In the genomic region with DNA sequence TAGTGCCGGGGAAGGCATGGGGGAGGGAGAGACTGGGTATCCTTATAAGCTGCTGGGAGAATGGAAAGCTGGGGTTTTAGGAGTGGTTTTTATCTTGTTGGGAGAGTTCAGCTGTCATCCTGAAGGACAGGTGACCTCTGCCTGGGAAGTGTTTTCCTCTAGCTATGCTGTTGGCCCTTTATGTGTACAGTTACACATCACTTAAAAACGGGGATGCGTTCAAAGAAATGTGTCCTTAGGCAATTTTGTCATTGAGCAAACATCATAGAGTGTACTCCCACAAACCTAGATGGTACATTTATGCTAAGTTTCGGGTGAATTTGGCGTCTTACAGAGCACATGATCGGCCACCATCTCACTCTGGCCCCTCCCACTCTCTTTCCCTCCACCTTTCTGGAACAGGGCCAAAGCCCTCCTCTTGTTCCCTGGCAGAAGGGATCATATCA, we compare ENCODE assay signal across 11 cellular contexts.
A peak's percentile ranks its signal among the peaks of the same experiment; 100 is the strongest.
DNase-seq lines count a peak whose midpoint lies in the region; ATAC-seq and TF ChIP-seq lines count a peak whose summit lies in the region.
"Had no signal": no experiment of that assay in that cellular context is flagged by ENCODE, and none has a peak within 500 bp of the region (broad histone marks: within the 10 kb centered on the region; RNA-seq: fewer than 3 reads in every experiment).

No MANE protein-coding gene starts in this region.

- H3K4me3 ChIP-seq in RWPE2 (ENCODE audit: severe bottlenecking) = no peak overlapping the region
- H3K4me3 ChIP-seq: heart right ventricle had no signal

- peak; percentile 69 for ATAC-seq in RWPE2 (ENCODE audit: low read depth)

- in situ Hi-C loops in KBM-7 (cut with MboI; ENCODE audit: low pct_unique_long_range_greater_than_20kb, low sequenced_read_pairs) = no loop called here

- no peaks in the 10 kb centered on the region for H3K27me3 ChIP-seq in RWPE2 (ENCODE audit: insufficient read depth, poor library complexity, severe bottlenecking)
- H3K27me3 ChIP-seq: heart right ventricle had no signal

- TF ChIP-seq CTCF in RWPE2 (IDR thresholded peaks at IDR 0.05; ENCODE audit: poor library complexity, severe bottlenecking) = no peak

- no peaks in the 10 kb centered on the region for H3K36me3 ChIP-seq in RWPE2 (ENCODE audit: low read depth)
- H3K36me3 ChIP-seq: heart right ventricle had no signal

- DNase-seq in NCI-H82 (lab: John Stamatoyannopoulos, UW) (peak; percentile 33), NCI-H82 treated with DMSO at 0.1 percent for 48 hours (lab: John Stamatoyannopoulos, UW; ENCODE audit: unreplicated experiment) (no peak), RWPE2 (ENCODE audit: low spot score) (no peak), fibroblast of gingiva (ENCODE audit: low read depth) (peak; percentile 7), smooth muscle cell of the brain vasculature (ENCODE audit: low read depth, low spot score) (peak; percentile 26), OCI-M1 (lab: John Stamatoyannopoulos, UW) (no peak), KBM-7 (no peak), CD1c-positive myeloid dendritic cell (ENCODE audit: extremely low spot score) (no peak)
- DNase-seq: activated T-cell treated with anti-CD3 and anti-CD28 coated beads, Interleukin-2, amount 50 U/mL, for 72 hours; GDM1; heart right ventricle had no signal

- H3K27ac ChIP-seq in RWPE2 (ENCODE audit: poor library complexity, severe bottlenecking) = peak overlapping the region; percentile 47

- H3K4me1 ChIP-seq in RWPE2 (ENCODE audit: insufficient read depth, poor library complexity, severe bottlenecking) = peaks cover 18% of the 10 kb centered on the region

- H3K9me3 ChIP-seq in RWPE2 (ENCODE audit: severe bottlenecking) = no peaks in the 10 kb centered on the region
- H3K9me3 ChIP-seq: heart right ventricle had no signal

Comparison
In these comparisons a context has a peak if more than half of its experiments do, and no peak if none do; other contexts are left out.
1. DNase-seq: peak in NCI-H82 (single experiment), fibroblast of gingiva (single experiment) and smooth muscle cell of the brain vasculature (single experiment); none in NCI-H82 treated with DMSO at 0.1 percent for 48 hours (single experiment), RWPE2 (single experiment), OCI-M1 (single experiment), KBM-7 (single experiment) and CD1c-positive myeloid dendritic cell (single experiment).